29 cellular contexts compared by ENCODE assay signal in genomic region chr10:111179514-111179913, GRCh38.
"Had no signal": no experiment of that assay in that cellular context is flagged by ENCODE, and none has a peak within 500 bp of the region (broad histone marks: within the 10 kb centered on the region; RNA-seq: fewer than 3 reads in every experiment).

No MANE protein-coding gene starts in this region.

- H3K27me3 ChIP-seq: colonic mucosa, esophagus muscularis mucosa, esophagus squamous epithelium, foreskin keratinocyte had no signal

- ATAC-seq: effector memory CD8-positive, alpha-beta T cell; esophagus mucosa; foreskin keratinocyte; gastrocnemius medialis; gastroesophageal sphincter; heart left ventricle; heart right ventricle had no signal

- H3K4me3 ChIP-seq: colonic mucosa, coronary artery, dorsolateral prefrontal cortex, esophagus muscularis mucosa, esophagus squamous epithelium, gastrocnemius medialis, gastroesophageal sphincter, heart left ventricle, heart right ventricle had no signal

- H3K9me3 ChIP-seq: colonic mucosa, esophagus muscularis mucosa, esophagus squamous epithelium, gastrocnemius medialis, gastroesophageal sphincter, heart left ventricle, heart right ventricle had no signal

- DNase-seq: colonic mucosa; cortex of kidney; dermis blood vessel endothelial cell; dorsolateral prefrontal cortex; effector CD4-positive, alpha-beta T cell; effector CD8-positive, alpha-beta T cell; effector memory CD4-positive, alpha-beta T cell; effector memory CD8-positive, alpha-beta T cell; endodermal cell; erythroblast; esophagus squamous epithelium; foreskin fibroblast; foreskin keratinocyte; foreskin melanocyte; gastrocnemius medialis; glutamatergic neuron; head of caudate nucleus; heart left ventricle; heart right ventricle had no signal

- H3K36me3 ChIP-seq: colonic mucosa, esophagus muscularis mucosa, esophagus squamous epithelium, gastrocnemius medialis, gastroesophageal sphincter, heart left ventricle, heart right ventricle had no signal

- H3K4me1 Mint-ChIP-seq: endodermal cell had no signal

- H3K27ac Mint-ChIP-seq: dendritic cell treated with granulocyte-macrophage colony-stimulating factor and Interleukin-4, amounts not matched to agents 40 ng/mL and 50 ng/mL, for 4 days; effector memory CD8-positive, alpha-beta T cell; endodermal cell had no signal

- H3K27me3 Mint-ChIP-seq: dendritic cell treated with granulocyte-macrophage colony-stimulating factor and Interleukin-4, amounts not matched to agents 40 ng/mL and 50 ng/mL, for 4 days had no signal

- H3K9me3 Mint-ChIP-seq: effector memory CD8-positive, alpha-beta T cell; endodermal cell had no signal

- FAIRE-seq: colon, endometrium, endothelial cell of umbilical vein, frontal cortex had no signal

- H3K4me3 Mint-ChIP-seq: dendritic cell treated with granulocyte-macrophage colony-stimulating factor and Interleukin-4, amounts not matched to agents 40 ng/mL and 50 ng/mL, for 4 days; effector memory CD8-positive, alpha-beta T cell; endodermal cell had no signal

- H3K4me1 ChIP-seq: colonic mucosa, esophagus muscularis mucosa, esophagus squamous epithelium, foreskin keratinocyte, gastroesophageal sphincter, heart left ventricle, heart right ventricle had no signal

- H3K27ac ChIP-seq: colonic mucosa, coronary artery, dorsolateral prefrontal cortex, epithelial cell of prostate, esophagus muscularis mucosa, esophagus squamous epithelium, foreskin keratinocyte, gastrocnemius medialis, gastroesophageal sphincter, heart left ventricle, heart right ventricle had no signal
